6 cellular contexts compared by ENCODE assay signal in the genomic region with DNA sequence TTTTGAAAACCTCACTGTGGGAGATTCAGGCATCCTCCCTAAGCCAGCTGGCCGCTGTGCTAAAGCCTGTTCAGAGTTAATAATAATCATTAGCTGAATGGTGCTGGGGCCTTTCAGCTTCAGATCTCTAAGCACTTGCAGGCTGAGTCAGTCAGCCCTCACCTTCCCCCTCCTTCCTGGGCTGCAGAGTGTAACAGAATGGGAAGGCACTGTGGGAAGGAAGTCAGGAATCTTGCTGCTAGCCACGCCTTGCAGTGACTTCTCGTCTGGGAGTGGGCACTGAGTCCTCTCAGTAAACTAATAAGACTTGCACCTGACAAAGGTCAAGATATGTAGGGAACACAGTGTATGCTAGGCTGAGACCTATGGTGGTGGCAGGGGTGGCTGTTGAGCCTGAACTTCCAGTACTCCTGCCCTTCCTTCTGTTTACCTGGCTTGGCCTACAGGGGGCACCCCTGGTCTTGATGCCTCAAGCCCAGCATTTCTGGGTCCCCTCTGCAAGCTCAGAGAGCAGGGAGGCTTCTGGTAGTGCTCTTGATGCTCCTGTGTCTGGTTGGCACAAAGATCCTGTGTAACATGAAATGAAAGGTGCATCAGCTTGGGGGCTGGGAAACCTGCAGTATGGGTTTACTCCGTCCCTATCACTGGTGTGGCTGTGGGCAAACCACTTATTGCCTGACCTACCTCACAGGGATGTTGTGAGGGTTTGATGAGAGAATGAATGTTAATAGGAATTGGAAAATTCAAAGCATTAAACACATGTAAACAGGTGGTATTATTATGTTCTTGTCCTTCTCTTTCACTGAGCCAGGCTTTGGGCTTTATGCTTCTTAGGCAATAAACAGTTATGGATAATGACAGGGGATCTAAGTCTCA. TPM values are rescaled to one million over a fixed set of nuclear protein-coding genes. Genes with fewer than 3 reads are reported as not detected.
DNase-seq lines count a peak whose midpoint lies in the region; ATAC-seq and TF ChIP-seq lines count a peak whose summit lies in the region.

No MANE protein-coding gene starts in this region.

- no peak overlapping the region for H3K4me3 Mint-ChIP-seq in endothelial cell (ENCODE audit: unreplicated experiment)

- ATAC-seq in HG02885 (IDR thresholded peaks at IDR 0.05; ENCODE audit: poor library complexity, unreplicated experiment) = no peak

- TF ChIP-seq CTCF in endothelial cell (IDR thresholded peaks at IDR 0.05; ENCODE audit: unreplicated experiment) = peak; percentile 64

- DNase-seq in NCI-H1436 (lab: John Stamatoyannopoulos, UW) (peak; percentile 24), NCI-H1436 treated with DMSO at 0.1 percent for 48 hours (lab: John Stamatoyannopoulos, UW) (no peak), T-helper 1 cell (peak in 4 of 5 donors; percentile 40 to 48 (median 42)), endothelial cell (ENCODE audit: low spot score) (peak; percentile 62)
- DNase-seq in stimulated activated CD4-positive, alpha-beta T cell treated with anti-CD3 and anti-CD28 coated beads, Interleukin-2, amount 100 ng/mL, for 24 hours = peak; percentile 70 to 73

- peaks cover 2% of the 10 kb centered on the region for H3K4me1 Mint-ChIP-seq in endothelial cell (ENCODE audit: unreplicated experiment)

- peaks cover 13% of the 10 kb centered on the region for H3K36me3 Mint-ChIP-seq in endothelial cell (ENCODE audit: low read depth, unreplicated experiment)

- peaks cover 2% of the 10 kb centered on the region for H3K27me3 Mint-ChIP-seq in endothelial cell (ENCODE audit: unreplicated experiment)

- H3K27ac Mint-ChIP-seq in endothelial cell (ENCODE audit: unreplicated experiment) = no peak overlapping the region

- no peaks in the 10 kb centered on the region for H3K9me3 Mint-ChIP-seq in endothelial cell (ENCODE audit: unreplicated experiment)

RNA-seq across cellular contexts. Expression of gene CYB561D1, which starts 6.0 kb away (rescaled TPM):
- total RNA-seq in endothelial cell (ENCODE audit: unreplicated experiment) = 7.8 TPM

RNA-seq across cellular contexts. Expression of gene AMIGO1, which starts 9.6 kb away (rescaled TPM):
- total RNA-seq in endothelial cell (ENCODE audit: unreplicated experiment) = 1.2 TPM

RNA-seq across cellular contexts. Expression of gene ATXN7L2, which starts 16.2 kb away (rescaled TPM):
- 3.2 TPM for total RNA-seq in endothelial cell (ENCODE audit: unreplicated experiment)

RNA-seq across cellular contexts. Expression of gene SYPL2, which starts 33.6 kb away (rescaled TPM):
- not detected for total RNA-seq in endothelial cell (ENCODE audit: unreplicated experiment)

RNA-seq across cellular contexts. Expression of gene GPR61, which starts 39.8 kb away (rescaled TPM):
- not detected for total RNA-seq in endothelial cell (ENCODE audit: unreplicated experiment)
